In the genomic region with DNA sequence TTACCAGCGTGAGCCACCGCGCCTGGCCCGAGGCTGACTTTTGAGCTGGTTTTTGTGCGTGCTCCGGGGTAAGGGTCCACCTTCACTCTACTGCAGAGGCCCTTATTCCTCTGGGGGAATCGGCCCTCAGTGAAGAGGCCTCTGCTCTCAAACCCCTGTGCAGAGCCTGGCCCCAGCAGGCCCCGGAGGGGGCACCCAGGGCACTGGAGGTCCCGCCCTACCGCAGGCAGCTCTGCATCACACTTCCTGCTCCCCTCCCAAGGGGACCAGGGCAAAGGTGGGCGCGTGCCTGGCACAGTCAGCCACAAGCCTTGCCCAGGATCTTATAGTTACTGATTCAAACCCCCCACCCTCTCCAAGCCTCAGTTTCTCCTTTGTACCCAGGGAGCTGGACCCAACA, we compare ENCODE assay signal across 1 cellular context.
TF ChIP-seq lines count a peak whose summit lies in the region.

No MANE protein-coding gene starts in this region.

TF ChIP-seq in HepG2, 621 proteins besides CTCF, POLR2A, EP300 and RAD21 (continued from another document):
- TF ChIP-seq, protein P1, sequence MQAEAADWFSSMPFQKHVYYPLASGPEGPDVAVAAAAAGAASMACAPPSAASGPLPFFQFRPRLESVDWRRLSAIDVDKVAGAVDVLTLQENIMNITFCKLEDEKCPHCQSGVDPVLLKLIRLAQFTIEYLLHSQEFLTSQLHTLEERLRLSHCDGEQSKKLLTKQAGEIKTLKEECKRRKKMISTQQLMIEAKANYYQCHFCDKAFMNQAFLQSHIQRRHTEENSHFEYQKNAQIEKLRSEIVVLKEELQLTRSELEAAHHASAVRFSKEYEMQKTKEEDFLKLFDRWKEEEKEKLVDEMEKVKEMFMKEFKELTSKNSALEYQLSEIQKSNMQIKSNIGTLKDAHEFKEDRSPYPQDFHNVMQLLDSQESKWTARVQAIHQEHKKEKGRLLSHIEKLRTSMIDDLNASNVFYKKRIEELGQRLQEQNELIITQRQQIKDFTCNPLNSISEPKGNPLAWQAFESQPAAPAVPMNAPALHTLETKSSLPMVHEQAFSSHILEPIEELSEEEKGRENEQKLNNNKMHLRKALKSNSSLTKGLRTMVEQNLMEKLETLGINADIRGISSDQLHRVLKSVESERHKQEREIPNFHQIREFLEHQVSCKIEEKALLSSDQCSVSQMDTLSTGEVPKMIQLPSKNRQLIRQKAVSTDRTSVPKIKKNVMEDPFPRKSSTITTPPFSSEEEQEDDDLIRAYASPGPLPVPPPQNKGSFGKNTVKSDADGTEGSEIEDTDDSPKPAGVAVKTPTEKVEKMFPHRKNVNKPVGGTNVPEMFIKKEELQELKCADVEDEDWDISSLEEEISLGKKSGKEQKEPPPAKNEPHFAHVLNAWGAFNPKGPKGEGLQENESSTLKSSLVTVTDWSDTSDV (CRISPR knock-in tag; IDR thresholded peaks at IDR 0.05) = no peak
- TF ChIP-seq HNRNPL (IDR thresholded peaks at IDR 0.05; ENCODE audit: low read depth, low read length) (peak; percentile 92), TCF12 (IDR thresholded peaks at IDR 0.05) (no peak), TCF12 (CRISPR knock-in tag; IDR thresholded peaks at IDR 0.05) (0 out of 2 replicates have a peak, but pooled peaks have one; percentile 49), POLR2AphosphoS5 (IDR thresholded peaks at IDR 0.05; ENCODE audit: low read depth, low read length) (no peak), ZNF329 (CRISPR knock-in tag; IDR thresholded peaks at IDR 0.05; ENCODE audit: low read depth) (no peak), GATAD2A (CRISPR knock-in tag; IDR thresholded peaks at IDR 0.05) (no peak), ZSCAN22 (CRISPR knock-in tag; IDR thresholded peaks at IDR 0.05) (no peak), CHD2 (IDR thresholded peaks at IDR 0.05; ENCODE audit: low read depth, low read length) (no peak), REXO4 (CRISPR knock-in tag; IDR thresholded peaks at IDR 0.05; ENCODE audit: borderline replicate concordance) (no peak), ADNP (CRISPR knock-in tag; IDR thresholded peaks at IDR 0.05) (no peak), ZNF589 (CRISPR knock-in tag; conservative IDR thresholded peaks at IDR 0.05) (no peak)
- TF ChIP-seq, protein P2, sequence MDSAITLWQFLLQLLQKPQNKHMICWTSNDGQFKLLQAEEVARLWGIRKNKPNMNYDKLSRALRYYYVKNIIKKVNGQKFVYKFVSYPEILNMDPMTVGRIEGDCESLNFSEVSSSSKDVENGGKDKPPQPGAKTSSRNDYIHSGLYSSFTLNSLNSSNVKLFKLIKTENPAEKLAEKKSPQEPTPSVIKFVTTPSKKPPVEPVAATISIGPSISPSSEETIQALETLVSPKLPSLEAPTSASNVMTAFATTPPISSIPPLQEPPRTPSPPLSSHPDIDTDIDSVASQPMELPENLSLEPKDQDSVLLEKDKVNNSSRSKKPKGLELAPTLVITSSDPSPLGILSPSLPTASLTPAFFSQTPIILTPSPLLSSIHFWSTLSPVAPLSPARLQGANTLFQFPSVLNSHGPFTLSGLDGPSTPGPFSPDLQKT (CRISPR knock-in tag; IDR thresholded peaks at IDR 0.05; ENCODE audit: borderline replicate concordance) = no peak
- TF ChIP-seq, protein P3, sequence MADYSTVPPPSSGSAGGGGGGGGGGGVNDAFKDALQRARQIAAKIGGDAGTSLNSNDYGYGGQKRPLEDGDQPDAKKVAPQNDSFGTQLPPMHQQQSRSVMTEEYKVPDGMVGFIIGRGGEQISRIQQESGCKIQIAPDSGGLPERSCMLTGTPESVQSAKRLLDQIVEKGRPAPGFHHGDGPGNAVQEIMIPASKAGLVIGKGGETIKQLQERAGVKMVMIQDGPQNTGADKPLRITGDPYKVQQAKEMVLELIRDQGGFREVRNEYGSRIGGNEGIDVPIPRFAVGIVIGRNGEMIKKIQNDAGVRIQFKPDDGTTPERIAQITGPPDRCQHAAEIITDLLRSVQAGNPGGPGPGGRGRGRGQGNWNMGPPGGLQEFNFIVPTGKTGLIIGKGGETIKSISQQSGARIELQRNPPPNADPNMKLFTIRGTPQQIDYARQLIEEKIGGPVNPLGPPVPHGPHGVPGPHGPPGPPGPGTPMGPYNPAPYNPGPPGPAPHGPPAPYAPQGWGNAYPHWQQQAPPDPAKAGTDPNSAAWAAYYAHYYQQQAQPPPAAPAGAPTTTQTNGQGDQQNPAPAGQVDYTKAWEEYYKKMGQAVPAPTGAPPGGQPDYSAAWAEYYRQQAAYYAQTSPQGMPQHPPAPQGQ (CRISPR knock-in tag; IDR thresholded peaks at IDR 0.05; ENCODE audit: borderline replicate concordance) = no peak
- TF ChIP-seq, protein P4, sequence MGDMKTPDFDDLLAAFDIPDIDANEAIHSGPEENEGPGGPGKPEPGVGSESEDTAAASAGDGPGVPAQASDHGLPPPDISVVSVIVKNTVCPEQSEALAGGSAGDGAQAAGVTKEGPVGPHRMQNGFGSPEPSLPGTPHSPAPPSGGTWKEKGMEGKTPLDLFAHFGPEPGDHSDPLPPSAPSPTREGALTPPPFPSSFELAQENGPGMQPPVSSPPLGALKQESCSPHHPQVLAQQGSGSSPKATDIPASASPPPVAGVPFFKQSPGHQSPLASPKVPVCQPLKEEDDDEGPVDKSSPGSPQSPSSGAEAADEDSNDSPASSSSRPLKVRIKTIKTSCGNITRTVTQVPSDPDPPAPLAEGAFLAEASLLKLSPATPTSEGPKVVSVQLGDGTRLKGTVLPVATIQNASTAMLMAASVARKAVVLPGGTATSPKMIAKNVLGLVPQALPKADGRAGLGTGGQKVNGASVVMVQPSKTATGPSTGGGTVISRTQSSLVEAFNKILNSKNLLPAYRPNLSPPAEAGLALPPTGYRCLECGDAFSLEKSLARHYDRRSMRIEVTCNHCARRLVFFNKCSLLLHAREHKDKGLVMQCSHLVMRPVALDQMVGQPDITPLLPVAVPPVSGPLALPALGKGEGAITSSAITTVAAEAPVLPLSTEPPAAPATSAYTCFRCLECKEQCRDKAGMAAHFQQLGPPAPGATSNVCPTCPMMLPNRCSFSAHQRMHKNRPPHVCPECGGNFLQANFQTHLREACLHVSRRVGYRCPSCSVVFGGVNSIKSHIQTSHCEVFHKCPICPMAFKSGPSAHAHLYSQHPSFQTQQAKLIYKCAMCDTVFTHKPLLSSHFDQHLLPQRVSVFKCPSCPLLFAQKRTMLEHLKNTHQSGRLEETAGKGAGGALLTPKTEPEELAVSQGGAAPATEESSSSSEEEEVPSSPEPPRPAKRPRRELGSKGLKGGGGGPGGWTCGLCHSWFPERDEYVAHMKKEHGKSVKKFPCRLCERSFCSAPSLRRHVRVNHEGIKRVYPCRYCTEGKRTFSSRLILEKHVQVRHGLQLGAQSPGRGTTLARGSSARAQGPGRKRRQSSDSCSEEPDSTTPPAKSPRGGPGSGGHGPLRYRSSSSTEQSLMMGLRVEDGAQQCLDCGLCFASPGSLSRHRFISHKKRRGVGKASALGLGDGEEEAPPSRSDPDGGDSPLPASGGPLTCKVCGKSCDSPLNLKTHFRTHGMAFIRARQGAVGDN (CRISPR knock-in tag; IDR thresholded peaks at IDR 0.05) = peak; percentile 66
- TF ChIP-seq, protein P5, sequence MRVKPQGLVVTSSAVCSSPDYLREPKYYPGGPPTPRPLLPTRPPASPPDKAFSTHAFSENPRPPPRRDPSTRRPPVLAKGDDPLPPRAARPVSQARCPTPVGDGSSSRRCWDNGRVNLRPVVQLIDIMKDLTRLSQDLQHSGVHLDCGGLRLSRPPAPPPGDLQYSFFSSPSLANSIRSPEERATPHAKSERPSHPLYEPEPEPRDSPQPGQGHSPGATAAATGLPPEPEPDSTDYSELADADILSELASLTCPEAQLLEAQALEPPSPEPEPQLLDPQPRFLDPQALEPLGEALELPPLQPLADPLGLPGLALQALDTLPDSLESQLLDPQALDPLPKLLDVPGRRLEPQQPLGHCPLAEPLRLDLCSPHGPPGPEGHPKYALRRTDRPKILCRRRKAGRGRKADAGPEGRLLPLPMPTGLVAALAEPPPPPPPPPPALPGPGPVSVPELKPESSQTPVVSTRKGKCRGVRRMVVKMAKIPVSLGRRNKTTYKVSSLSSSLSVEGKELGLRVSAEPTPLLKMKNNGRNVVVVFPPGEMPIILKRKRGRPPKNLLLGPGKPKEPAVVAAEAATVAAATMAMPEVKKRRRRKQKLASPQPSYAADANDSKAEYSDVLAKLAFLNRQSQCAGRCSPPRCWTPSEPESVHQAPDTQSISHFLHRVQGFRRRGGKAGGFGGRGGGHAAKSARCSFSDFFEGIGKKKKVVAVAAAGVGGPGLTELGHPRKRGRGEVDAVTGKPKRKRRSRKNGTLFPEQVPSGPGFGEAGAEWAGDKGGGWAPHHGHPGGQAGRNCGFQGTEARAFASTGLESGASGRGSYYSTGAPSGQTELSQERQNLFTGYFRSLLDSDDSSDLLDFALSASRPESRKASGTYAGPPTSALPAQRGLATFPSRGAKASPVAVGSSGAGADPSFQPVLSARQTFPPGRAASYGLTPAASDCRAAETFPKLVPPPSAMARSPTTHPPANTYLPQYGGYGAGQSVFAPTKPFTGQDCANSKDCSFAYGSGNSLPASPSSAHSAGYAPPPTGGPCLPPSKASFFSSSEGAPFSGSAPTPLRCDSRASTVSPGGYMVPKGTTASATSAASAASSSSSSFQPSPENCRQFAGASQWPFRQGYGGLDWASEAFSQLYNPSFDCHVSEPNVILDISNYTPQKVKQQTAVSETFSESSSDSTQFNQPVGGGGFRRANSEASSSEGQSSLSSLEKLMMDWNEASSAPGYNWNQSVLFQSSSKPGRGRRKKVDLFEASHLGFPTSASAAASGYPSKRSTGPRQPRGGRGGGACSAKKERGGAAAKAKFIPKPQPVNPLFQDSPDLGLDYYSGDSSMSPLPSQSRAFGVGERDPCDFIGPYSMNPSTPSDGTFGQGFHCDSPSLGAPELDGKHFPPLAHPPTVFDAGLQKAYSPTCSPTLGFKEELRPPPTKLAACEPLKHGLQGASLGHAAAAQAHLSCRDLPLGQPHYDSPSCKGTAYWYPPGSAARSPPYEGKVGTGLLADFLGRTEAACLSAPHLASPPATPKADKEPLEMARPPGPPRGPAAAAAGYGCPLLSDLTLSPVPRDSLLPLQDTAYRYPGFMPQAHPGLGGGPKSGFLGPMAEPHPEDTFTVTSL (CRISPR knock-in tag; IDR thresholded peaks at IDR 0.05; ENCODE audit: borderline replicate concordance) = no peak
- TF ChIP-seq, protein P6, sequence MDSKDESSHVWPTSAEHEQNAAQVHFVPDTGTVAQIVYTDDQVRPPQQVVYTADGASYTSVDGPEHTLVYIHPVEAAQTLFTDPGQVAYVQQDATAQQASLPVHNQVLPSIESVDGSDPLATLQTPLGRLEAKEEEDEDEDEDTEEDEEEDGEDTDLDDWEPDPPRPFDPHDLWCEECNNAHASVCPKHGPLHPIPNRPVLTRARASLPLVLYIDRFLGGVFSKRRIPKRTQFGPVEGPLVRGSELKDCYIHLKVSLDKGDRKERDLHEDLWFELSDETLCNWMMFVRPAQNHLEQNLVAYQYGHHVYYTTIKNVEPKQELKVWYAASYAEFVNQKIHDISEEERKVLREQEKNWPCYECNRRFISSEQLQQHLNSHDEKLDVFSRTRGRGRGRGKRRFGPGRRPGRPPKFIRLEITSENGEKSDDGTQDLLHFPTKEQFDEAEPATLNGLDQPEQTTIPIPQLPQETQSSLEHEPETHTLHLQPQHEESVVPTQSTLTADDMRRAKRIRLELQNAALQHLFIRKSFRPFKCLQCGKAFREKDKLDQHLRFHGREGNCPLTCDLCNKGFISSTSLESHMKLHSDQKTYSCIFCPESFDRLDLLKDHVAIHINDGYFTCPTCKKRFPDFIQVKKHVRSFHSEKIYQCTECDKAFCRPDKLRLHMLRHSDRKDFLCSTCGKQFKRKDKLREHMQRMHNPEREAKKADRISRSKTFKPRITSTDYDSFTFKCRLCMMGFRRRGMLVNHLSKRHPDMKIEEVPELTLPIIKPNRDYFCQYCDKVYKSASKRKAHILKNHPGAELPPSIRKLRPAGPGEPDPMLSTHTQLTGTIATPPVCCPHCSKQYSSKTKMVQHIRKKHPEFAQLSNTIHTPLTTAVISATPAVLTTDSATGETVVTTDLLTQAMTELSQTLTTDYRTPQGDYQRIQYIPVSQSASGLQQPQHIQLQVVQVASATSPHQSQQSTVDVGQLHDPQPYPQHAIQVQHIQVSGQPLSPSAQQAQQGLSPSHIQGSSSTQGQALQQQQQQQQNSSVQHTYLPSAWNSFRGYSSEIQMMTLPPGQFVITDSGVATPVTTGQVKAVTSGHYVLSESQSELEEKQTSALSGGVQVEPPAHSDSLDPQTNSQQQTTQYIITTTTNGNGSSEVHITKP (CRISPR knock-in tag; IDR thresholded peaks at IDR 0.05; ENCODE audit: low read depth) = no peak
TF ChIP-seq in HepG2: peak in this region for 24.
